ENCODE assay signal across 31 cellular contexts in genomic region chr10:62723375-62723774, GRCh38.
"Had no signal": no experiment of that assay in that cellular context is flagged by ENCODE, and none has a peak within 500 bp of the region (broad histone marks: within the 10 kb centered on the region; RNA-seq: fewer than 3 reads in every experiment).

No MANE protein-coding gene starts in this region.

- H3K27ac ChIP-seq: left lung, lower lobe of right lung, neural progenitor cell, neutrophil, parathyroid adenoma, right atrium auricular region, right lobe of liver, skin epidermis, stomach, testis, tibial artery, upper lobe of right lung had no signal

- H3K9me3 ChIP-seq: left lung, lower lobe of right lung, neutrophil, right atrium auricular region, right lobe of liver, stomach, testis, tibial artery, upper lobe of right lung had no signal

- H3K36me3 ChIP-seq: left lung, lower lobe of right lung, neural progenitor cell, neutrophil, right atrium auricular region, right lobe of liver, stomach, tibial artery, upper lobe of right lung had no signal

- H3K4me1 ChIP-seq: left lung, lower lobe of right lung, neural progenitor cell, parathyroid adenoma, right atrium auricular region, right lobe of liver, stomach, testis, tibial artery, upper lobe of right lung had no signal

- FAIRE-seq: islet of Langerhans, kidney, urothelium cell line had no signal

- H3K4me3 ChIP-seq: left lung, lower lobe of right lung, neural progenitor cell, right atrium auricular region, right lobe of liver, skin epidermis, stomach, testis, tibial artery, upper lobe of right lung had no signal

- DNase-seq: hypothalamus; immature natural killer cell; kidney; left colon; lower lobe of right lung; mammary epithelial cell; mesenchymal stem cell; naive B cell; natural killer cell; nephron progenitor cell; occipital lobe; right lobe of liver; stimulated activated CD4-positive, alpha-beta T cell treated with anti-CD3 and anti-CD28 coated beads, Interleukin-12 subunit alpha, Interleukin-12 subunit beta, amount 100 ng/mL, for 4 hours; stimulated activated CD4-positive, alpha-beta T cell treated with anti-CD3 and anti-CD28 coated beads, Interleukin-15, amount 100 ng/mL, for 24 hours; stimulated activated CD4-positive, alpha-beta T cell treated with anti-CD3 and anti-CD28 coated beads, Interleukin-2, amount 100 ng/mL, for 24 hours; stimulated activated CD4-positive, alpha-beta T cell treated with anti-CD3 and anti-CD28 coated beads, Interleukin-4, amount 100 ng/mL, for 1 hour; stimulated activated naive B cell treated with anti-CD40 and anti-IgM and Interleukin-4, amounts not matched to agents 10 μg/mL and 1 μg/mL and 100 μg/mL, for 72 hours; stimulated activated naive CD8-positive, alpha-beta T cell treated with anti-CD3 and anti-CD28 coated beads, Interleukin-15, Interleukin-2, amounts not matched to agents 100 U/mL and 50 U/mL, for 24 hours; stomach; testis; tibial artery; trophoblast cell; upper lobe of right lung had no signal

- H3K27me3 ChIP-seq: left lung, neural progenitor cell, right atrium auricular region, right lobe of liver, stomach, testis, tibial artery, upper lobe of right lung had no signal
